ENCODE assay signal across 8 cellular contexts in genomic region chr11:119380816-119381185, GRCh38. TPM values are rescaled to one million over a fixed set of nuclear protein-coding genes. Genes with fewer than 3 reads are reported as not detected.
A peak's percentile ranks its signal among the peaks of the same experiment; 100 is the strongest.
DNase-seq lines count a peak whose midpoint lies in the region; ATAC-seq and TF ChIP-seq lines count a peak whose summit lies in the region.

No MANE protein-coding gene starts in this region.

- CTCF ChIA-PET in SK-N-SH (lab: Yijun Ruan, JAX) (interaction anchor here (0.7 to 22.5 kb wide), 32 partner anchors 8 to 309 kb away, joined by 3 to 390 read pairs (median 5); partner anchors contain the start of gene C1QTNF5), activated B cell treated with CpG ODN at 0.5 μM for 24 hours (lab: Charles Lee) (interaction anchor here (1.0 to 1.5 kb wide), 5 partner anchors 8 to 58 kb away, joined by 3 to 19 read pairs (median 3); no protein-coding TSS in a partner anchor)

- DNase-seq in SK-N-SH (no peak), activated B cell treated with CpG ODN at 0.5 μM for 24 hours (no peak), islet precursor cell (peak; percentile 55), tibial artery (no peak), NK-92 (lab: John Stamatoyannopoulos, UW; ENCODE audit: unreplicated experiment) (no peak), NOMO-1 treated with DMSO at 0.1 percent for 48 hours (lab: John Stamatoyannopoulos, UW; ENCODE audit: unreplicated experiment) (no peak)
- no peak for DNase-seq in activated CD4-positive, alpha-beta T cell treated with anti-CD3 and anti-CD28 coated beads for 48 hours

- no peaks in the 10 kb centered on the region for H3K4me1 Mint-ChIP-seq in activated B cell treated with CpG ODN at 0.5 μM for 24 hours

- no peaks in the 10 kb centered on the region for H3K9me2 ChIP-seq in SK-N-SH

- no peaks in the 10 kb centered on the region for H3K9me3 ChIP-seq in SK-N-SH
- H3K9me3 ChIP-seq in tibial artery: no peaks in the 10 kb centered on the region

- H3F3A ChIP-seq in SK-N-SH (replicated peaks; ENCODE audit: insufficient read depth): no peaks in the 10 kb centered on the region

- H4K20me1 ChIP-seq in SK-N-SH (ENCODE audit: insufficient read depth): no peaks in the 10 kb centered on the region

- no peaks in the 10 kb centered on the region for H3K27me3 ChIP-seq in SK-N-SH (ENCODE audit: insufficient read depth)
- H3K27me3 ChIP-seq in tibial artery: no peaks in the 10 kb centered on the region

- TF ChIP-seq CTCF in SK-N-SH (IDR thresholded peaks at IDR 0.05): no peak
- no peak for TF ChIP-seq CTCF in activated B cell treated with CpG ODN at 0.5 μM for 24 hours (IDR thresholded peaks at IDR 0.05)
- no peak for TF ChIP-seq CTCF in tibial artery (IDR thresholded peaks at IDR 0.05)

- H3K4me3 ChIP-seq in SK-N-SH (ENCODE audit: low read depth in 2 of 2, low read length in 1 of 2): peak overlapping the region; percentile 57 to 62; a peak in 3 of 4 replicates
- H3K4me3 ChIP-seq in tibial artery: peak overlapping the region; percentile 46 to 59

- H3K4me3 Mint-ChIP-seq in activated B cell treated with CpG ODN at 0.5 μM for 24 hours: no peak overlapping the region

- POLR2A ChIA-PET in SK-N-SH (lab: Yijun Ruan, JAX): interaction anchor here (1.2 kb wide), 1 partner anchor 42 kb away, joined by 3 read pairs; the partner anchor contains the start of gene THY1
- POLR2A ChIA-PET in activated B cell treated with CpG ODN at 0.5 μM for 24 hours (lab: Charles Lee): interaction anchor here (0.9 kb wide), 1 partner anchor 46 kb away, joined by 9 read pairs; no protein-coding TSS in a partner anchor

- 66% methylated on average over 10 of the region's 10 CpGs for WGBS in SK-N-SH (ENCODE audit: low lambda C conversion rate)

- no peaks in the 10 kb centered on the region for H3K79me2 ChIP-seq in SK-N-SH (ENCODE audit: insufficient read depth)

- H3K27me3 Mint-ChIP-seq in activated B cell treated with CpG ODN at 0.5 μM for 24 hours: peaks cover 3% of the 10 kb centered on the region

- H2AFZ ChIP-seq in SK-N-SH (ENCODE audit: low read depth): peak overlapping the region; percentile 83; the same call in 1 of the 2 replicates

- H3K27ac Mint-ChIP-seq in activated B cell treated with CpG ODN at 0.5 μM for 24 hours: peak overlapping the region; percentile 21

- peak overlapping the region; percentile 94 for H3K4me2 ChIP-seq in SK-N-SH

- H3K27ac ChIP-seq in SK-N-SH (ENCODE audit: low read depth in 2 of 2, low read length in 1 of 2): no peak overlapping the region
- peak overlapping the region; percentile 63 to 66 for H3K27ac ChIP-seq in tibial artery

- no peak overlapping the region for H3K9ac ChIP-seq in SK-N-SH

- no peaks in the 10 kb centered on the region for H3K9me3 Mint-ChIP-seq in activated B cell treated with CpG ODN at 0.5 μM for 24 hours

- no peaks in the 10 kb centered on the region for H3K36me3 Mint-ChIP-seq in activated B cell treated with CpG ODN at 0.5 μM for 24 hours (ENCODE audit: low read depth)

- no peak for TF ChIP-seq RAD21 in SK-N-SH (IDR thresholded peaks at IDR 0.05; ENCODE audit: low read length)

- H3K36me3 ChIP-seq in SK-N-SH (replicated peaks in 1 of 2; ENCODE audit: control insufficient read depth in 1 of 2, insufficient read depth in 2 of 2, low read length in 1 of 2) (no peaks in the 10 kb centered on the region), tibial artery (no peaks in the 10 kb centered on the region)

- no peak for TF ChIP-seq EP300 in SK-N-SH (IDR thresholded peaks at IDR 0.05; ENCODE audit: borderline replicate concordance in 1 of 2, low read depth in 1 of 2, low read length in 1 of 2)

- H3K4me1 ChIP-seq in SK-N-SH (ENCODE audit: control insufficient read depth in 1 of 2, insufficient read depth in 2 of 2, low read depth in 1 of 2, low read length in 1 of 2) (peaks cover 4 to 48% of the 10 kb centered on the region in 2 experiments; a peak in 3 of 4 replicates), tibial artery (peaks cover 0 to 34% (median 28%) of the 10 kb centered on the region in 4 donors)

- ATAC-seq in SK-N-SH treated with all-trans-retinoic acid at 6 μM for 48 hours: no peak
- no peak for ATAC-seq in activated B cell treated with CpG ODN at 0.5 μM for 24 hours (ENCODE audit: low read depth)

- intact Hi-C loops in activated B cell treated with CpG ODN at 0.5 μM for 24 hours (cut with micrococcal nuclease): loop anchor here (1.0 to 2.0 kb wide), 8 partner anchors 16 to 1566 kb away; partner anchors contain the start of genes CBL and RNF26
- intact Hi-C loops in tibial artery (cut with DNase I; ENCODE audit: low total_unique reads): no loop called here

TF ChIP-seq in SK-N-SH, 30 proteins besides CTCF, POLR2A, EP300 and RAD21:
- no peak for TF ChIP-seq IRF3 (IDR thresholded peaks at IDR 0.05; ENCODE audit: low read depth, low read length)

TF ChIP-seq in SK-N-SH treated with all-trans-retinoic acid at 6 μM for 48 hours, 23 proteins besides CTCF, POLR2A, EP300 and RAD21:
- TF ChIP-seq ZNF70 (CRISPR knock-in tag; IDR thresholded peaks at IDR 0.05): no peak
- no peak for TF ChIP-seq BACH2 (CRISPR knock-in tag; IDR thresholded peaks at IDR 0.05; ENCODE audit: borderline replicate concordance)
- TF ChIP-seq SNAI2 (CRISPR knock-in tag; IDR thresholded peaks at IDR 0.05): no peak
- no peak for TF ChIP-seq OSR1 (CRISPR knock-in tag; IDR thresholded peaks at IDR 0.05)
- TF ChIP-seq PPARA (CRISPR knock-in tag; IDR thresholded peaks at IDR 0.05; ENCODE audit: borderline replicate concordance): no peak

RNA-seq across cellular contexts. Expression of gene USP2, which starts 0.7 kb away (rescaled TPM):
- 0.81 and 0.97 TPM in 2 replicates for polyA plus RNA-seq in SK-N-SH (2012; rRNA removed)
- 0.46 and 0.60 TPM in 2 replicates for polyA plus RNA-seq in SK-N-SH (2012; cell fraction: cytosol; rRNA removed)
- 1.6 TPM in 2 replicates for polyA plus RNA-seq in SK-N-SH (2012; cell fraction: nucleus; rRNA removed)
- total RNA-seq in activated B cell treated with CpG ODN at 0.5 μM for 24 hours: 0.24 TPM in 1 of 2 replicates, not detected in the other

RNA-seq across cellular contexts. Expression of gene MFRP, which starts 34.3 kb away (rescaled TPM):
- not detected in 2 replicates for polyA plus RNA-seq in SK-N-SH (2012; rRNA removed)
- polyA plus RNA-seq in SK-N-SH (2012; cell fraction: cytosol; rRNA removed): not detected in 2 replicates
- not detected in 2 replicates for polyA plus RNA-seq in SK-N-SH (2012; cell fraction: nucleus; rRNA removed)
- not detected in 2 replicates for total RNA-seq in activated B cell treated with CpG ODN at 0.5 μM for 24 hours

RNA-seq across cellular contexts. Expression of gene C1QTNF5, which starts 40.1 kb away (rescaled TPM):
- 0.71 and 0.76 TPM in 2 replicates for polyA plus RNA-seq in SK-N-SH (2012; rRNA removed)
- 0.53 and 0.84 TPM in 2 replicates for polyA plus RNA-seq in SK-N-SH (2012; cell fraction: cytosol; rRNA removed)
- 1.2 and 1.4 TPM in 2 replicates for polyA plus RNA-seq in SK-N-SH (2012; cell fraction: nucleus; rRNA removed)
- total RNA-seq in activated B cell treated with CpG ODN at 0.5 μM for 24 hours: not detected in 2 replicates

RNA-seq across cellular contexts. Expression of gene THY1, which starts 42.2 kb away (rescaled TPM):
- 1,091 and 1,905 TPM in 2 replicates for polyA plus RNA-seq in SK-N-SH (2012; rRNA removed)
- 451 and 1,082 TPM in 2 replicates for polyA plus RNA-seq in SK-N-SH (2012; cell fraction: cytosol; rRNA removed)
- polyA plus RNA-seq in SK-N-SH (2012; cell fraction: nucleus; rRNA removed): 429 and 498 TPM in 2 replicates
- total RNA-seq in activated B cell treated with CpG ODN at 0.5 μM for 24 hours: not detected in 2 replicates

RNA-seq across cellular contexts. Expression of gene RNF26, which starts 46.5 kb away (rescaled TPM):
- polyA plus RNA-seq in SK-N-SH (2012; rRNA removed): 26.6 and 31.9 TPM in 2 replicates
- 14.5 and 21.8 TPM in 2 replicates for polyA plus RNA-seq in SK-N-SH (2012; cell fraction: cytosol; rRNA removed)
- 10.4 and 12.2 TPM in 2 replicates for polyA plus RNA-seq in SK-N-SH (2012; cell fraction: nucleus; rRNA removed)
- total RNA-seq in activated B cell treated with CpG ODN at 0.5 μM for 24 hours: 20.1 and 21.2 TPM in 2 replicates

Comparison
In these comparisons a context has a peak if more than half of its experiments do, and no peak if none do; other contexts are left out.
1. H3K27ac ChIP-seq: peak in tibial artery (2 of 2); none in SK-N-SH (0 of 2).